Comparison of ENCODE assay signal across 33 cellular contexts in the genomic region with DNA sequence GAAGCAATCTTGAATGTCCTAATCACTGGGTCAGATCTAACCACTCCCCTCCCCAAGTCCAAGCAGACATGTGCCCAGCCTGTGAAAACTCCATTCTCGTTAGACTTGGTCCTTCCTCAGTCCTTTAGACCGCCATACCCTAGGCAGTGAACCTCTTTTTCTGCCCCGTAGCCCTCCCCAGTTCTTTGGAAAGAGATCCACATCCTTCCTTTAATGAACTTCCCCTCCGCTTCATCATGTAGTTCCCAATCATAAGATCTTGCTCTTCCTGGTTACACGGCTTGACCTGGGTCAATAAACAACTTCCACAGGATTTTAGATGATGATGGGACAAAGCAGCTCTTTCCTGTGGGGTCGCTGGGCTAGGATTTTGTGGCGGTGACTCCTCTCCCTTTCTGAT. TPM values are rescaled to one million over a fixed set of nuclear protein-coding genes. Genes with fewer than 3 reads are reported as not detected.
"Had no signal": no experiment of that assay in that cellular context is flagged by ENCODE, and none has a peak within 500 bp of the region (broad histone marks: within the 10 kb centered on the region; RNA-seq: fewer than 3 reads in every experiment).

No MANE protein-coding gene starts in this region.

- H3K4me3 Mint-ChIP-seq: activated naive CD8-positive, alpha-beta T cell; activated T-cell treated with anti-CD3 and anti-CD28 coated beads, Interleukin-2, amount 50 U/mL, for 24 hours; activated T-helper 17 cell treated with anti-CD3 and anti-CD28 coated beads, Interleukin-2, amount 50 U/mL, for 72 hours; immature natural killer cell; naive B cell; stimulated activated memory B cell treated with anti-CD40 and anti-IgM and Interleukin-4, amounts not matched to agents 10 μg/mL and 1 μg/mL and 100 μg/mL, for 72 hours had no signal

- H3K27me3 Mint-ChIP-seq: activated naive CD8-positive, alpha-beta T cell; activated T-cell treated with anti-CD3 and anti-CD28 coated beads, Interleukin-2, amount 50 U/mL, for 24 hours; activated T-helper 17 cell treated with anti-CD3 and anti-CD28 coated beads, Interleukin-2, amount 50 U/mL, for 72 hours; naive B cell; stimulated activated memory B cell treated with anti-CD40 and anti-IgM and Interleukin-4, amounts not matched to agents 10 μg/mL and 1 μg/mL and 100 μg/mL, for 72 hours had no signal

- H3K27ac Mint-ChIP-seq: activated naive CD8-positive, alpha-beta T cell; activated T-cell treated with anti-CD3 and anti-CD28 coated beads, Interleukin-2, amount 50 U/mL, for 24 hours; activated T-helper 17 cell treated with anti-CD3 and anti-CD28 coated beads, Interleukin-2, amount 50 U/mL, for 72 hours; immature natural killer cell; stimulated activated memory B cell treated with anti-CD40 and anti-IgM and Interleukin-4, amounts not matched to agents 10 μg/mL and 1 μg/mL and 100 μg/mL, for 72 hours had no signal

- DNase-seq: activated CD4-positive, alpha-beta T cell treated with anti-CD3 and anti-CD28 coated beads for 1 hour; activated CD4-positive, alpha-beta T cell treated with anti-CD3 and anti-CD28 coated beads, Interleukin-2, amount 50 U/mL, for 4 hours; activated CD8-positive, alpha-beta memory T cell treated with anti-CD3 and anti-CD28 coated beads for 24 hours; activated CD8-positive, alpha-beta memory T cell treated with anti-CD3 and anti-CD28 coated beads, Interleukin-2, amount 50 U/mL, for 4 hours; activated T-cell treated with anti-CD3 and anti-CD28 coated beads, Interleukin-2, amount 50 U/mL, for 24 hours; amniotic stem cell; effector CD8-positive, alpha-beta T cell; glutamatergic neuron; immature natural killer cell; lower lobe of right lung; mesendoderm; naive B cell; right cardiac atrium; stimulated activated CD4-positive, alpha-beta T cell treated with anti-CD3 and anti-CD28 coated beads, Interleukin-2, amount 100 ng/mL, for 24 hours; T-helper 9 cell; testis; trophoblast cell had no signal

- H3K27me3 ChIP-seq: cardiac muscle cell, esophagus muscularis mucosa, hepatocyte, pancreas, testis, vagina had no signal

- H3K27ac ChIP-seq: cardiac muscle cell, esophagus muscularis mucosa, hepatocyte, lower lobe of right lung, pancreas, skin epidermis, testis, vagina had no signal

- H3K4me1 ChIP-seq: esophagus muscularis mucosa, lower lobe of right lung, testis, vagina had no signal

- ATAC-seq: activated T-helper 17 cell treated with anti-CD3 and anti-CD28 coated beads, Interleukin-2, amount 50 U/mL, for 72 hours; left lobe of liver; right cardiac atrium; stimulated activated memory B cell treated with anti-CD40 and anti-IgM and Interleukin-4, amounts not matched to agents 10 μg/mL and 1 μg/mL and 100 μg/mL, for 72 hours had no signal

- H3K9me3 ChIP-seq: esophagus muscularis mucosa, lower lobe of right lung, pancreas, testis, vagina had no signal

- H3K9me3 Mint-ChIP-seq: activated T-cell treated with anti-CD3 and anti-CD28 coated beads, Interleukin-2, amount 50 U/mL, for 24 hours; activated T-helper 17 cell treated with anti-CD3 and anti-CD28 coated beads, Interleukin-2, amount 50 U/mL, for 72 hours; immature natural killer cell; stimulated activated memory B cell treated with anti-CD40 and anti-IgM and Interleukin-4, amounts not matched to agents 10 μg/mL and 1 μg/mL and 100 μg/mL, for 72 hours had no signal

- H3K4me1 Mint-ChIP-seq: activated T-helper 17 cell treated with anti-CD3 and anti-CD28 coated beads, Interleukin-2, amount 50 U/mL, for 72 hours; immature natural killer cell had no signal

- H3K4me3 ChIP-seq: cardiac muscle cell, esophagus muscularis mucosa, hepatocyte, lower lobe of right lung, pancreas, skin epidermis, testis, vagina had no signal

RNA-seq across cellular contexts. Expression of a gene that starts 52.4 kb away (rescaled TPM):
- total RNA-seq: activated T-helper 17 cell treated with anti-CD3 and anti-CD28 coated beads, Interleukin-2, amount 50 U/mL, for 72 hours; cardiac muscle cell; chondrocyte; esophagus muscularis mucosa; frontal cortex; hepatocyte; kidney epithelial cell; lower lobe of right lung; mucosa of gallbladder; pancreas; pulmonary artery endothelial cell; T-helper 1 cell treated with Interleukin-12 subunit alpha and Interleukin-12 subunit beta and Interleukin-4 antibody, amounts not matched to agents 30 ng/mL and 1 ng/mL, for 36 hours; vagina had no signal
- polyA plus RNA-seq: pancreas had no signal
